8 cellular contexts compared by ENCODE assay signal in the genomic region with DNA sequence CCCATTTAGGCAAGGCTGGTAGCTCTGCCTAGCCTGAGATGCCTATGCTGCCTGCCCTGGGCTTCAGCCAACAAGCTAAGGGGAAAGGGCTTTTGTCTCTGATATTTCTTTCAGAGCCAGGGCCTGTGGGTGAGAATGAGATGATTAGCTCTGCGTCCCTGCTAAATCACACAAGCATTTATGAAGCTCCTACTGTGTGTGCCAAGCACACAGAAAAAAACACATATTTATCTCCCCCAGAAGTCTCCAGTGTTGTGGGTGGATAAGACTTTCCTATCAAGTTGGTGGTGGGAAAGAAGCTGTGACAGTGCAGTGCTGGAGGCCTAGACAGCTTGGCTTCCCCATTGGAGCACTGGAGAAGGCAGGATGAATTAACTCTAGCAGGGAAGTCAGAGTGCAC. TPM values are rescaled to one million over a fixed set of nuclear protein-coding genes. Genes with fewer than 3 reads are reported as not detected.
DNase-seq lines count a peak whose midpoint lies in the region; TF ChIP-seq lines count a peak whose summit lies in the region.

No MANE protein-coding gene starts in this region.

- H3K9me3 Mint-ChIP-seq in mesothelial cell of epicardium = no peaks in the 10 kb centered on the region

- intact Hi-C loops in cardiac septum (cut with DNase I) (loop anchor here (5.0 kb wide), 1 partner anchor 85 kb away; the partner anchor contains the start of gene ADAM15), mammary epithelial cell (cut with micrococcal nuclease) (no loop called here)

- no peaks in the 10 kb centered on the region for H3K9me3 ChIP-seq in right atrium auricular region
- H3K9me3 ChIP-seq in mammary epithelial cell (replicated peaks; ENCODE audit: insufficient read depth, low read length) = no peaks in the 10 kb centered on the region

- H3K27me3 ChIP-seq in right atrium auricular region (no peaks in the 10 kb centered on the region), mammary epithelial cell (ENCODE audit: insufficient read depth, low read length) (no peaks in the 10 kb centered on the region)

- peaks cover 28% of the 10 kb centered on the region for H3K36me3 ChIP-seq in right atrium auricular region
- H3K36me3 ChIP-seq in mammary epithelial cell (ENCODE audit: insufficient read depth, low read length) = peaks cover 10% of the 10 kb centered on the region

- peak overlapping the region; percentile 76 for H3K4me2 ChIP-seq in mammary epithelial cell (ENCODE audit: insufficient read depth, low read depth, low read length)

- TF ChIP-seq CTCF in right atrium auricular region (IDR thresholded peaks at IDR 0.05) = no peak
- TF ChIP-seq CTCF in mammary epithelial cell (conservative IDR thresholded peaks at IDR 0.05 in 1 of 2, IDR thresholded peaks at IDR 0.05 in 1 of 2; ENCODE audit: extremely low read depth in 1 of 2, insufficient read depth in 1 of 2, low read depth in 1 of 2, low read length in 2 of 2) = no peak
- no peak for TF ChIP-seq CTCF in mesothelial cell of epicardium (IDR thresholded peaks at IDR 0.05; ENCODE audit: unreplicated experiment)

- in situ Hi-C loops in mammary epithelial cell (cut with MboI; ENCODE audit: low sequenced_read_pairs in 2 of 2) = loop anchor here in 1 of 2 donors (5.0 kb wide), 1 partner anchor 45 kb away; no protein-coding TSS in a partner anchor

- WGBS in mammary epithelial cell (ENCODE audit: low coverage, missing lambda C conversion rate) = 92% methylated on average over 1 of the region's 1 CpG

- peaks cover 3% of the 10 kb centered on the region for H3K27me3 Mint-ChIP-seq in mesothelial cell of epicardium (ENCODE audit: low read depth)

- peaks cover 45% of the 10 kb centered on the region for H3K4me1 Mint-ChIP-seq in mesothelial cell of epicardium

- H3K27ac ChIP-seq in right atrium auricular region = peak overlapping the region; percentile 97 to 99
- peak overlapping the region; percentile 98 for H3K27ac ChIP-seq in mammary epithelial cell (ENCODE audit: insufficient read depth, low read depth, low read length)

- no peak overlapping the region for H2AFZ ChIP-seq in mammary epithelial cell (ENCODE audit: low read depth, low read length)

- no peaks in the 10 kb centered on the region for H4K20me1 ChIP-seq in mammary epithelial cell (ENCODE audit: insufficient read depth, low read length)

- DNase-seq in right atrium auricular region (ENCODE audit: low spot score) = no peak
- DNase-seq in cardiac septum (ENCODE audit: low spot score) = no peak
- no peak for DNase-seq in mammary epithelial cell
- no peak for DNase-seq in mesothelial cell of epicardium (ENCODE audit: low spot score in 2 of 2, unreplicated experiment in 2 of 2)
- no peak for DNase-seq in activated CD4-positive, CD25-positive, alpha-beta regulatory T cell treated with anti-CD3 and anti-CD28 coated beads, Interleukin-2, amount 50 U/mL, for 72 hours
- no peak for DNase-seq in NCI-H2107 treated with DMSO at 0.1 percent for 48 hours (lab: John Stamatoyannopoulos, UW; ENCODE audit: unreplicated experiment)
- no peak for DNase-seq in glomerular visceral epithelial cell (ENCODE audit: extremely low spot score)
- no peak for DNase-seq in 8988T

- H3K36me3 Mint-ChIP-seq in mesothelial cell of epicardium = peaks cover 14% of the 10 kb centered on the region

- dilution Hi-C loops in mammary epithelial cell (cut with HindIII; ENCODE audit: low sequenced_read_pairs) = loop anchor here (5.0 kb wide), 1 partner anchor 75 kb away; the partner anchor contains the start of gene EFNA4

- no TSS peak for BruUV-seq in mammary epithelial cell (replicated peaks; lab: Mats Ljungman, UMichigan)

- CTCF ChIA-PET in mammary epithelial cell (lab: Charles Lee; ENCODE audit: low non-redundant PET) = no interaction called here

- H3K79me2 ChIP-seq in mammary epithelial cell (ENCODE audit: insufficient read depth, low read length) = peaks cover 37% of the 10 kb centered on the region

- peak overlapping the region; percentile 10 for H3K9ac ChIP-seq in mammary epithelial cell (ENCODE audit: insufficient read depth, low read length)

- H3K4me1 ChIP-seq in right atrium auricular region = peaks cover 0 to 62% of the 10 kb centered on the region in 2 donors
- peaks cover 28% of the 10 kb centered on the region for H3K4me1 ChIP-seq in mammary epithelial cell (ENCODE audit: insufficient read depth, low read length)

- H3K4me3 Mint-ChIP-seq in mesothelial cell of epicardium = peak overlapping the region; percentile 90

- H3K4me3 ChIP-seq in right atrium auricular region (no peak overlapping the region), mammary epithelial cell (replicated peaks in 1 of 3; ENCODE audit: insufficient read depth in 1 of 3, low read depth in 2 of 3, low read length in 3 of 3) (peak overlapping the region in 1 of 3 experiments; percentile 28)

- peak overlapping the region; percentile 99 for H3K27ac Mint-ChIP-seq in mesothelial cell of epicardium

RNA-seq across cellular contexts. Expression of gene SLC50A1, which starts 1.5 kb away (rescaled TPM):
- total RNA-seq in right atrium auricular region = 1 to 10 TPM; 3.7 to 10.0 TPM
- total RNA-seq in cardiac septum = 11.2 TPM
- total RNA-seq in mammary epithelial cell = 10 to 100 TPM; 31.3 to 40.2 TPM
- 54.8 TPM for polyA plus RNA-seq in mammary epithelial cell
- polyA minus RNA-seq in mammary epithelial cell = 47.1 TPM
- 25.6 to 33.5 TPM (median 25.9 TPM) in 3 replicates for total RNA-seq in mesothelial cell of epicardium

RNA-seq across cellular contexts. Expression of gene DPM3, which starts 3.2 kb away (rescaled TPM):
- total RNA-seq in right atrium auricular region = 10 to 100 TPM; 46.5 to 47.8 TPM
- total RNA-seq in cardiac septum = 56.3 TPM
- 10 to 100 TPM; 27.2 to 67.9 TPM for total RNA-seq in mammary epithelial cell
- 76.4 TPM for polyA plus RNA-seq in mammary epithelial cell
- polyA minus RNA-seq in mammary epithelial cell = 1.8 TPM
- 49.7 to 60.9 TPM (median 54.1 TPM) in 3 replicates for total RNA-seq in mesothelial cell of epicardium

RNA-seq across cellular contexts. Expression of gene EFNA1, which starts 9.5 kb away (rescaled TPM):
- total RNA-seq in right atrium auricular region (10 to 100 TPM; 24.8 to 41.4 TPM), cardiac septum (30.2 TPM), mammary epithelial cell (10 to 100 TPM; 21.5 to 54.0 TPM), mesothelial cell of epicardium (92.4 to 94.8 TPM (median 93.1 TPM) in 3 replicates)
- polyA plus RNA-seq in mammary epithelial cell = 28.8 TPM
- 13.7 TPM for polyA minus RNA-seq in mammary epithelial cell

RNA-seq across cellular contexts. Expression of gene KRTCAP2, which starts 36.0 kb away (rescaled TPM):
- total RNA-seq in right atrium auricular region = 100 to 1,000 TPM; 124 to 147 TPM
- total RNA-seq in cardiac septum = 112 TPM
- total RNA-seq in mammary epithelial cell = 100 to 1,000 TPM in 1 of 2 donors, 10 to 100 TPM in 1; 62.7 to 177 TPM
- polyA plus RNA-seq in mammary epithelial cell = 188 TPM
- 164 TPM for polyA minus RNA-seq in mammary epithelial cell
- 120 to 143 TPM (median 123 TPM) in 3 replicates for total RNA-seq in mesothelial cell of epicardium

RNA-seq across cellular contexts. Expression of gene TRIM46, which starts 36.5 kb away (rescaled TPM):
- under 1 TPM in 1 of 2 donors, not detected in 1; 0.20 TPM for total RNA-seq in right atrium auricular region
- not detected for total RNA-seq in cardiac septum
- total RNA-seq in mammary epithelial cell = 1 to 10 TPM; 5.0 to 5.2 TPM
- polyA plus RNA-seq in mammary epithelial cell = 2.0 TPM
- 0.67 TPM for polyA minus RNA-seq in mammary epithelial cell
- total RNA-seq in mesothelial cell of epicardium = 5.7 to 6.6 TPM (median 6.3 TPM) in 3 replicates
